18 cellular contexts compared by ENCODE assay signal in genomic region chr21:45857761-45858160, GRCh38.
"Had no signal": no experiment of that assay in that cellular context is flagged by ENCODE, and none has a peak within 500 bp of the region (broad histone marks: within the 10 kb centered on the region; RNA-seq: fewer than 3 reads in every experiment).

No MANE protein-coding gene starts in this region.

- H3K9me3 ChIP-seq: left lung, ovary had no signal

- H3K4me1 ChIP-seq: left lung had no signal

- H3K27ac ChIP-seq: left lung, ovary had no signal

- H3K36me3 ChIP-seq: left lung, ovary had no signal

- ATAC-seq: activated naive CD8-positive, alpha-beta T cell treated with anti-CD3 and anti-CD28 coated beads, Interleukin-2, amount 50 U/mL, for 24 hours; left lung; naive thymus-derived CD4-positive, alpha-beta T cell; stimulated activated naive CD8-positive, alpha-beta T cell treated with anti-CD3 and anti-CD28 coated beads, Interleukin-15, Interleukin-2, amounts not matched to agents 100 U/mL and 50 U/mL, for 24 hours had no signal

- H3K27me3 ChIP-seq: ovary had no signal

- DNase-seq: activated CD4-positive, alpha-beta T cell treated with anti-CD3 and anti-CD28 coated beads, Interleukin-2, amount 50 U/mL, for 1 hour; activated naive CD4-positive, alpha-beta T cell treated with anti-CD3 and anti-CD28 coated beads for 36 hours; activated naive CD8-positive, alpha-beta T cell treated with anti-CD3 and anti-CD28 coated beads, Interleukin-2, amount 50 U/mL, for 24 hours; anterior cingulate cortex; central memory CD4-positive, alpha-beta T cell; erythroblast; hypothalamus; ovary; SIG-M5; stimulated activated CD4-positive, alpha-beta T cell treated with anti-CD3 and anti-CD28 coated beads, Interleukin-12 subunit alpha, Interleukin-12 subunit beta, amount 100 ng/mL, for 4 hours; stimulated activated CD4-positive, alpha-beta T cell treated with anti-CD3 and anti-CD28 coated beads, Interleukin-2, amount 100 ng/mL, for 24 hours; stimulated activated naive CD8-positive, alpha-beta T cell treated with anti-CD3 and anti-CD28 coated beads, Interleukin-15, Interleukin-2, amounts not matched to agents 100 U/mL and 50 U/mL, for 24 hours; T-helper 1 cell; T-helper 9 cell; trophoblast cell had no signal

- H3K27ac Mint-ChIP-seq: activated naive CD4-positive, alpha-beta T cell treated with anti-CD3 and anti-CD28 coated beads for 36 hours; activated naive CD8-positive, alpha-beta T cell treated with anti-CD3 and anti-CD28 coated beads, Interleukin-2, amount 50 U/mL, for 24 hours; brain had no signal

- H3K36me3 Mint-ChIP-seq: brain had no signal

- H3K27me3 Mint-ChIP-seq: brain had no signal

- H3K4me3 Mint-ChIP-seq: activated naive CD4-positive, alpha-beta T cell treated with anti-CD3 and anti-CD28 coated beads for 36 hours; activated naive CD8-positive, alpha-beta T cell treated with anti-CD3 and anti-CD28 coated beads, Interleukin-2, amount 50 U/mL, for 24 hours; brain; naive thymus-derived CD4-positive, alpha-beta T cell had no signal

- H3K9me3 Mint-ChIP-seq: activated naive CD4-positive, alpha-beta T cell treated with anti-CD3 and anti-CD28 coated beads for 36 hours; activated naive CD8-positive, alpha-beta T cell treated with anti-CD3 and anti-CD28 coated beads, Interleukin-2, amount 50 U/mL, for 24 hours; naive thymus-derived CD4-positive, alpha-beta T cell had no signal

- H3K4me3 ChIP-seq: left lung, ovary had no signal
